11 cellular contexts compared by ENCODE assay signal in genomic region chr6:105943514-105943913, GRCh38.
"Had no signal": no experiment of that assay in that cellular context is flagged by ENCODE, and none has a peak within 500 bp of the region (broad histone marks: within the 10 kb centered on the region; RNA-seq: fewer than 3 reads in every experiment).

No MANE protein-coding gene starts in this region.

- H3K9me3 Mint-ChIP-seq: GM23338, H9, HFFc6 had no signal

- ATAC-seq: GM23338, HCT116 had no signal

- H3K27ac ChIP-seq: GM23248 had no signal

- H3K36me3 ChIP-seq: HAP-1 had no signal

- H3K4me1 Mint-ChIP-seq: GM23338 had no signal

- H3K4me3 ChIP-seq: GM23248, GM23338, HAP-1 had no signal

- H3K27ac Mint-ChIP-seq: GM23338, H9, HFFc6 had no signal

- H3K4me2 ChIP-seq: GM23338 had no signal

- H3K9ac ChIP-seq: GM23248 had no signal

- H3K4me3 Mint-ChIP-seq: GM23338, H9, HFFc6 had no signal

- H3K9me3 ChIP-seq: HAP-1 had no signal

- H2AFZ ChIP-seq: GM23248, GM23338 had no signal

- FAIRE-seq: H1, H54 had no signal

- DNase-seq: GM23248, GOT3, H7, H9, HCEC 1CT, HFFc6 had no signal
